In genomic region chrX:19846995-19847790, GRCh38 we compare ENCODE assay signal across 8 cellular contexts. TPM values are rescaled to one million over a fixed set of nuclear protein-coding genes. Genes with fewer than 3 reads are reported as not detected.
DNase-seq lines count a peak whose midpoint lies in the region; ATAC-seq and TF ChIP-seq lines count a peak whose summit lies in the region.

No MANE protein-coding gene starts in this region.

- TF ChIP-seq CTCF in astrocyte of the cerebellum (IDR thresholded peaks at IDR 0.05; ENCODE audit: low read depth, low read length, missing control alignments), result no peak

- H3K4me3 ChIP-seq in astrocyte of the cerebellum (ENCODE audit: low read depth, low read length), result no peak overlapping the region
- H3K4me3 ChIP-seq in mesodermal cell (ENCODE audit: extremely low read depth, insufficient read depth, low read length, poor library complexity, severe bottlenecking), result no peak overlapping the region

- no peak for ATAC-seq in GM19324 (IDR thresholded peaks at IDR 0.05; ENCODE audit: low FRiP score, unreplicated experiment)

- no peaks in the 10 kb centered on the region for H3K36me3 ChIP-seq in mesodermal cell (ENCODE audit: control insufficient read depth, insufficient read depth, low read length)

- DNase-seq in SKM-1 treated with dmso at 0.1 percent for 144 hours (lab: John Stamatoyannopoulos, UW; ENCODE audit: unreplicated experiment) (peak; percentile 57), SKM-1 (lab: John Stamatoyannopoulos, UW; ENCODE audit: unreplicated experiment) (no peak), MV-4-11 (lab: John Stamatoyannopoulos, UW) (peak; percentile 75), astrocyte of the cerebellum (ENCODE audit: low read depth) (peak; percentile 56), RPMI8226 (no peak), DMS79 (lab: John Stamatoyannopoulos, UW) (no peak)

- 7 to 20% methylated on average over 2 to 3 of the region's 9 CpGs for WGBS in mesodermal cell (ENCODE audit: insufficient coverage in 2 of 2), 2 experiments

- no peaks in the 10 kb centered on the region for H3K9me3 ChIP-seq in mesodermal cell (ENCODE audit: control insufficient read depth, low read length)

- in situ Hi-C loops in astrocyte of the cerebellum (cut with HindIII; ENCODE audit: low sequenced_read_pairs), result no loop called here

- H3K4me1 ChIP-seq in mesodermal cell (ENCODE audit: control insufficient read depth, insufficient read depth, low read length, poor library complexity, severe bottlenecking), result peaks cover 9% of the 10 kb centered on the region

- H3K27ac ChIP-seq in mesodermal cell (ENCODE audit: low read depth, low read length, severe bottlenecking), result peak overlapping the region; percentile 81

RNA-seq across cellular contexts. Expression of gene SH3KBP1, which starts 40.2 kb away (rescaled TPM):
- polyA plus RNA-seq in mesodermal cell (2013, experiment 1 of 2), result 32.8 TPM
- polyA plus RNA-seq in mesodermal cell (2013, experiment 2 of 2), result 33.1 TPM

Comparison
In these comparisons a context has a peak if more than half of its experiments do, and no peak if none do; other contexts are left out.
1. DNase-seq: peak in SKM-1 treated with dmso at 0.1 percent for 144 hours (single experiment), MV-4-11 (single experiment) and astrocyte of the cerebellum (single experiment); none in SKM-1 (single experiment), RPMI8226 (single experiment) and DMS79 (single experiment).